Comparison of ENCODE assay signal across 7 cellular contexts in genomic region chr17:47204722-47205418, GRCh38. TPM values are rescaled to one million over a fixed set of nuclear protein-coding genes. Genes with fewer than 3 reads are reported as not detected.
A peak's percentile ranks its signal among the peaks of the same experiment; 100 is the strongest.
DNase-seq lines count a peak whose midpoint lies in the region; ATAC-seq and TF ChIP-seq lines count a peak whose summit lies in the region.

No MANE protein-coding gene starts in this region.

- no peaks in the 10 kb centered on the region for H3K27me3 ChIP-seq in uterus

- H3K4me3 ChIP-seq in mesodermal cell (ENCODE audit: extremely low read depth, insufficient read depth, low read length, poor library complexity, severe bottlenecking) (no peak overlapping the region), uterus (no peak overlapping the region)

- TF ChIP-seq POLR2A in uterus (IDR thresholded peaks at IDR 0.05): no peak

- no peaks in the 10 kb centered on the region for H3K36me3 Mint-ChIP-seq in chondrocyte (ENCODE audit: low read depth)

- H3K9me3 Mint-ChIP-seq in chondrocyte (ENCODE audit: low read depth): no peaks in the 10 kb centered on the region

- H3K27ac Mint-ChIP-seq in chondrocyte (ENCODE audit: unreplicated experiment): peak overlapping the region; percentile 91

- H3K9me3 ChIP-seq in mesodermal cell (ENCODE audit: control insufficient read depth, low read length) (no peaks in the 10 kb centered on the region), uterus (no peaks in the 10 kb centered on the region)

- peaks cover 51% of the 10 kb centered on the region for H3K4me1 Mint-ChIP-seq in chondrocyte (ENCODE audit: low read depth)

- H3K4me1 ChIP-seq in mesodermal cell (ENCODE audit: control insufficient read depth, insufficient read depth, low read length, poor library complexity, severe bottlenecking): peaks cover 33% of the 10 kb centered on the region
- H3K4me1 ChIP-seq in uterus: no peaks in the 10 kb centered on the region

- H3K36me3 ChIP-seq in mesodermal cell (ENCODE audit: control insufficient read depth, insufficient read depth, low read length): no peaks in the 10 kb centered on the region
- no peaks in the 10 kb centered on the region for H3K36me3 ChIP-seq in uterus

- H3K27ac ChIP-seq in mesodermal cell (ENCODE audit: low read depth, low read length, severe bottlenecking) (peak overlapping the region; percentile 44), uterus (peak overlapping the region; percentile 49 to 75)

- DNase-seq in RPMI8226 (peak; percentile 85), chondrocyte (ENCODE audit: low spot score) (no peak), uterus (no peak)

- TF ChIP-seq CTCF in chondrocyte (IDR thresholded peaks at IDR 0.05) (no peak), uterus (IDR thresholded peaks at IDR 0.05) (no peak)

- 78 to 86% methylated on average over 3 to 4 of the region's 6 CpGs for WGBS in mesodermal cell (ENCODE audit: insufficient coverage in 2 of 2), 2 experiments

- ATAC-seq in GM18868 (IDR thresholded peaks at IDR 0.05; ENCODE audit: unreplicated experiment) (peak; percentile 56), HG02852 (IDR thresholded peaks at IDR 0.05; ENCODE audit: unreplicated experiment) (peak; percentile 48), GM21526 (IDR thresholded peaks at IDR 0.05; ENCODE audit: low FRiP score, unreplicated experiment) (no peak)

- peak overlapping the region; percentile 37 for H3K4me3 Mint-ChIP-seq in chondrocyte (ENCODE audit: unreplicated experiment)

- no peaks in the 10 kb centered on the region for H3K27me3 Mint-ChIP-seq in chondrocyte (ENCODE audit: low read depth)

- intact Hi-C loops in uterus (cut with DNase I; ENCODE audit: low total_unique reads): no loop called here

RNA-seq across cellular contexts. Expression of gene MYL4, which starts 4.3 kb away (rescaled TPM):
- total RNA-seq in chondrocyte (0.51 to 1.9 TPM (median 1.1 TPM) in 3 replicates), uterus (1 to 10 TPM in 1 of 4 donors, not detected in 3; 3.2 TPM)
- polyA plus RNA-seq in mesodermal cell (2013, experiment 1 of 2): 46.6 TPM
- polyA plus RNA-seq in mesodermal cell (2013, experiment 2 of 2): 36.6 TPM

RNA-seq across cellular contexts. Expression of gene CDC27, which starts 15.8 kb away (rescaled TPM):
- total RNA-seq in chondrocyte (121 to 133 TPM (median 128 TPM) in 3 replicates), uterus (100 to 1,000 TPM in 3 of 4 donors, 10 to 100 TPM in 1; 87.1 to 129 (median 108) TPM)
- 66.0 TPM for polyA plus RNA-seq in mesodermal cell (2013, experiment 1 of 2)
- polyA plus RNA-seq in mesodermal cell (2013, experiment 2 of 2): 69.4 TPM

RNA-seq across cellular contexts. Expression of gene ITGB3, which starts 48.8 kb away (rescaled TPM):
- total RNA-seq in chondrocyte (0.85 to 11.4 TPM (median 10.5 TPM) in 3 replicates), uterus (10 to 100 TPM in 3 of 4 donors, 1 to 10 TPM in 1; 7.4 to 28.7 (median 23.5) TPM)
- polyA plus RNA-seq in mesodermal cell (2013, experiment 1 of 2): 1.1 TPM
- 0.40 TPM for polyA plus RNA-seq in mesodermal cell (2013, experiment 2 of 2)
